ENCODE assay signal across 12 cellular contexts in genomic region chr9:136565075-136565721, GRCh38. TPM values are rescaled to one million over a fixed set of nuclear protein-coding genes. Genes with fewer than 3 reads are reported as not detected.
DNase-seq lines count a peak whose midpoint lies in the region; ATAC-seq and TF ChIP-seq lines count a peak whose summit lies in the region.
"Had no signal": no experiment of that assay in that cellular context is flagged by ENCODE, and none has a peak within 500 bp of the region (broad histone marks: within the 10 kb centered on the region; RNA-seq: fewer than 3 reads in every experiment).

No MANE protein-coding gene starts in this region.

- TF ChIP-seq CTCF in PC-9 (conservative IDR thresholded peaks at IDR 0.05) = no peak
- no peak for TF ChIP-seq CTCF in fibroblast of mammary gland (conservative IDR thresholded peaks at IDR 0.05; ENCODE audit: control insufficient read depth, insufficient read depth, low read depth, low read length)

- no peaks in the 10 kb centered on the region for H4K20me1 ChIP-seq in PC-9 (ENCODE audit: insufficient read depth)

- H3K36me3 ChIP-seq in PC-9 (ENCODE audit: low read depth) (no peaks in the 10 kb centered on the region), muscle layer of duodenum (ENCODE audit: control insufficient read depth in 1 of 2, insufficient read depth in 2 of 2, low read length in 2 of 2) (no peaks in the 10 kb centered on the region), H7 (replicated peaks; ENCODE audit: control insufficient read depth, insufficient read depth, low read length) (no peaks in the 10 kb centered on the region)

- CTCF ChIA-PET in PC-9 (lab: Charles Lee) = no interaction called here

- BruUV-seq in PC-9 (replicated peaks; lab: Mats Ljungman, UMichigan) = no TSS peak

- H3K4me3 ChIP-seq in PC-9 (no peak overlapping the region), fibroblast of mammary gland (ENCODE audit: control insufficient read depth, low read depth, low read length) (no peak overlapping the region), muscle layer of duodenum (ENCODE audit: low read depth in 1 of 2, low read length in 2 of 2) (no peak overlapping the region), H7 (ENCODE audit: insufficient read depth, low read depth, low read length) (no peak overlapping the region)

- H3K4me2 ChIP-seq in PC-9 = peak overlapping the region; percentile 49; the same call in 1 of the 2 replicates

- H2AFZ ChIP-seq in PC-9 = no peak overlapping the region

- peak overlapping the region; percentile 49 for H3K27ac ChIP-seq in PC-9
- H3K27ac ChIP-seq in muscle layer of duodenum (ENCODE audit: low read length) = peak overlapping the region; percentile 23

- ATAC-seq in GM21737 (IDR thresholded peaks at IDR 0.05; ENCODE audit: unreplicated experiment) (no peak), HG03175 (IDR thresholded peaks at IDR 0.05; ENCODE audit: unreplicated experiment) (no peak)

- no peaks in the 10 kb centered on the region for H3K79me2 ChIP-seq in PC-9 (ENCODE audit: low read depth)

- POLR2A ChIA-PET in PC-9 (lab: Charles Lee; ENCODE audit: unreplicated experiment) = interaction anchor here (0.7 kb wide), 1 partner anchor 12 kb away, joined by 3 read pairs; no protein-coding TSS in a partner anchor

- H3K4me1 ChIP-seq in PC-9 (replicated peaks; ENCODE audit: insufficient read depth) = peaks cover 29% of the 10 kb centered on the region
- H3K4me1 ChIP-seq in muscle layer of duodenum (ENCODE audit: control insufficient read depth in 1 of 2, insufficient read depth in 2 of 2, low read length in 2 of 2) = peaks cover 4 to 56% of the 10 kb centered on the region in 2 donors

- no peak for DNase-seq in PC-9
- peak; percentile 70 for DNase-seq in fibroblast of mammary gland (ENCODE audit: low read depth)
- peak; percentile 33 for DNase-seq in superior temporal gyrus (ENCODE audit: extremely low spot score)
- DNase-seq in H7 = no peak
- DNase-seq in amniotic stem cell (lab: John Stamatoyannopoulos, UW) = no peak
- DNase-seq: activated CD4-positive, alpha-beta T cell treated with anti-CD3 and anti-CD28 coated beads, Interleukin-2, amount 50 U/mL, for 4 hours; activated naive CD4-positive, alpha-beta T cell treated with anti-CD3 and anti-CD28 coated beads, Interleukin-2, amount 50 U/mL, for 16 hours; effector memory CD8-positive, alpha-beta T cell; NCI-H82 had no signal

- H3K9me3 ChIP-seq in PC-9 (ENCODE audit: insufficient read depth, low read depth) = peaks cover 5% of the 10 kb centered on the region; the same call in 1 of the 2 replicates
- no peaks in the 10 kb centered on the region for H3K9me3 ChIP-seq in muscle layer of duodenum (ENCODE audit: control insufficient read depth in 1 of 2, low read length in 2 of 2)

- peaks cover 21% of the 10 kb centered on the region; the same call in 1 of the 2 replicates for H3F3A ChIP-seq in PC-9 (ENCODE audit: insufficient read depth, low read depth)

- intact Hi-C loops in PC-9 (cut with micrococcal nuclease; ENCODE audit: unreplicated experiment) = no loop called here

- H3K27me3 ChIP-seq in PC-9 (ENCODE audit: insufficient read depth, low read depth) (no peaks in the 10 kb centered on the region), muscle layer of duodenum (ENCODE audit: low read depth, low read length) (no peaks in the 10 kb centered on the region), H7 (ENCODE audit: control insufficient read depth, insufficient read depth, low read length) (no peaks in the 10 kb centered on the region)

- H3K9me2 ChIP-seq in PC-9 (ENCODE audit: insufficient read depth) = no peaks in the 10 kb centered on the region

RNA-seq across cellular contexts. Expression of gene NOTCH1, which starts 19.4 kb away (rescaled TPM):
- total RNA-seq in PC-9 (2021) = 39.2 and 51.4 TPM in 2 replicates
- 32.2 and 33.3 TPM in 2 replicates for total RNA-seq in H7 (2014; rRNA removed; shearing (Covaris generic))

Comparison
In these comparisons a context has a peak if more than half of its experiments do, and no peak if none do; other contexts are left out.
1. DNase-seq: peak in fibroblast of mammary gland (single experiment) and superior temporal gyrus (single experiment); none in PC-9 (0 of 2), H7 (single experiment) and amniotic stem cell (single experiment).